7 cellular contexts compared by ENCODE assay signal in genomic region chr7:124784879-124785818, GRCh38. TPM values are rescaled to one million over a fixed set of nuclear protein-coding genes. Genes with fewer than 3 reads are reported as not detected.
A peak's percentile ranks its signal among the peaks of the same experiment; 100 is the strongest.
DNase-seq lines count a peak whose midpoint lies in the region; ATAC-seq, FAIRE-seq and TF ChIP-seq lines count a peak whose summit lies in the region.

No MANE protein-coding gene starts in this region.

- no peak for DNase-seq in GM10266 (ENCODE audit: extremely low spot score)
- peak; percentile 72 for DNase-seq in H4 (ENCODE audit: low spot score)
- DNase-seq in LoVo (ENCODE audit: low spot score): peak; percentile 68
- DNase-seq in Peyer's patch: peak in 1 of 3 donors; percentile 49
- peak; percentile 29 to 56 for DNase-seq in mesothelial cell of epicardium (ENCODE audit: low spot score in 2 of 2, unreplicated experiment in 2 of 2)

- TF ChIP-seq CTCF in GM10266 (IDR thresholded peaks at IDR 0.05; ENCODE audit: control insufficient read depth, insufficient read depth, low read depth, missing control alignments): peak; percentile 72
- TF ChIP-seq CTCF in Peyer's patch (IDR thresholded peaks at IDR 0.05): peak in 4 of 6 experiments; percentile 43 to 74 (median 68)
- peak; percentile 59 for TF ChIP-seq CTCF in mesothelial cell of epicardium (IDR thresholded peaks at IDR 0.05; ENCODE audit: unreplicated experiment)

- H3K4me1 ChIP-seq in Peyer's patch: no peaks in the 10 kb centered on the region

- no peak overlapping the region for H3K27ac ChIP-seq in Peyer's patch

- H3K36me3 ChIP-seq in Peyer's patch: no peaks in the 10 kb centered on the region

- H3K9me3 ChIP-seq in Peyer's patch: no peaks in the 10 kb centered on the region

- ATAC-seq in HG03571 (IDR thresholded peaks at IDR 0.05; ENCODE audit: unreplicated experiment): no peak

- no peak overlapping the region for H3K4me3 Mint-ChIP-seq in mesothelial cell of epicardium

- no peaks in the 10 kb centered on the region for H3K9me3 Mint-ChIP-seq in mesothelial cell of epicardium

- no peaks in the 10 kb centered on the region for H3K27me3 Mint-ChIP-seq in mesothelial cell of epicardium (ENCODE audit: low read depth)

- H3K27me3 ChIP-seq in Peyer's patch: no peaks in the 10 kb centered on the region

- peaks cover 14% of the 10 kb centered on the region for H3K4me1 Mint-ChIP-seq in mesothelial cell of epicardium

- FAIRE-seq in endometrium (lab: Jason Lieb, UNC): peak; percentile 85

- TF ChIP-seq POLR2A in Peyer's patch (IDR thresholded peaks at IDR 0.05): no peak

- no peak overlapping the region for H3K4me3 ChIP-seq in Peyer's patch

- H3K27ac Mint-ChIP-seq in mesothelial cell of epicardium: no peak overlapping the region

- H3K36me3 Mint-ChIP-seq in mesothelial cell of epicardium: no peaks in the 10 kb centered on the region

RNA-seq across cellular contexts. Expression of gene GPR37, which starts 19.6 kb away (rescaled TPM):
- total RNA-seq in H4 (2014; rRNA removed; shearing (Covaris generic)): 0.95 and 2.1 TPM in 2 replicates
- total RNA-seq in Peyer's patch: 1 to 10 TPM in 1 of 4 donors, under 1 TPM in 1, not detected in 2; 0.53 to 1.1 TPM
- total RNA-seq in mesothelial cell of epicardium: 4.7 to 5.0 TPM (median 4.8 TPM) in 3 replicates
